2 cellular contexts compared by ENCODE assay signal in the genomic region with DNA sequence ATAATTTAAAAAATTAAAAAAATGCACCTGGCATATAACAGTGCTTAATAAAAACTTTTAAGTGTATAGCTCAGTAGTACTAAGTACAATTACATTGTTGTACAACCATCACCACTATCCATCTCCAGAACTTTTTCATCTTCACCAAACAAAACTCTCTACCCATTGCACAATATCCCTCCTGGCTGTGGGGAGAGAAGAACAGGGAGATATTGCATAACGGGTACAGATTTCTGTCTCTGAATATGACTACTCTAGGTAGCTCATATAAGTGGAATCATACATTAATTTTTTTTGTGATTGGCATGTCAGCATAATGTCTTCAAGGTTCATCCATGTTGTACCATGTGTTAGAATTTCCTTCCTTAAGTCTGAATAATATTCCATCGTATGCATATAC.
TF ChIP-seq lines count a peak whose summit lies in the region.

No MANE protein-coding gene starts in this region.

TF ChIP-seq in HepG2, 621 proteins besides CTCF, POLR2A, EP300 and RAD21:
- TF ChIP-seq TERF1 (CRISPR knock-in tag; IDR thresholded peaks at IDR 0.05) (no peak), CEBPB (IDR thresholded peaks at IDR 0.05; ENCODE audit: borderline replicate concordance, low read depth, low read length) (peak; percentile 68)

TF ChIP-seq in K562, 482 proteins besides CTCF, POLR2A, EP300 and RAD21:
- no peak for TF ChIP-seq CEBPG (CRISPR knock-in tag; IDR thresholded peaks at IDR 0.05)
- TF ChIP-seq CEBPG (tag; conservative IDR thresholded peaks at IDR 0.05 in 1 of 2, IDR thresholded peaks at IDR 0.05 in 1 of 2), result peak in 1 of 2 experiments; percentile 44; a peak in 1 of 4 replicates
- no peak for TF ChIP-seq SREBF1 (IDR thresholded peaks at IDR 0.05; ENCODE audit: borderline replicate concordance, low read depth, low read length)
- TF ChIP-seq CEBPB (tag; IDR thresholded peaks at IDR 0.05), result peak; percentile 52; the same call in 1 of the 2 replicates
- no peak for TF ChIP-seq GABPB1 (CRISPR knock-in tag; IDR thresholded peaks at IDR 0.05)
TF ChIP-seq in K562: peak in this region for 2.
